9 cellular contexts compared by ENCODE assay signal in the genomic region with DNA sequence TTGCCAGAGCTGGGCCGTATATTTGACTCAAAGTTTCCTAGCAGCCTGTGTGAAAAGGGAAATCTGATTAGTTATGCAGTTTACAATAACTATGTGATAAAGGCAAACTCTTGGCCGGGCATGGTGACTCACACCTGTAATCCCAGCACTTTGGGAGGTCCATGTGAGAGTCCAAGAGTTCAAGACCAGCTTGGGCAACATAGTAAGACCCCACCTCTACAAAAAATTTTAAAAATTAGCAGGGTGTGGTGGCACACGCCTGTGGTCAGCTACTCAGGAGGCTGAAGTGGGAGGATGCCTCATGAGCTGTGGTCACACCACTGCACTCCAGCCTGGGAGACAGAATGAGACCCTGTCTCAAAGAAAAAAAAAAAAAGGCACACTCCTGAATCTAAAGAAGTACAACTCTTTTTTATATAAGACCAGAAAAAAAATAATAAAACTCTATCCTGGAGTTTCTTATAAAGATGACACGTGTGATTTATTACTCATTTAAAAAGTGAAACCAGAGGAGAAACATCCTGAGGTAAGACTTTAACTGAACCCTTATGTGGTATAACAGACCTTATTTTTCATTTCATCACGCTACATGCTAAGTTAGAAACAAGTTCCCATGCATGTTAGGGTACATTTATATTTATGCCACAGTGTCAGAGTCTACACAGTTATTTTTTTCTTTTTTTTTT. TPM values are rescaled to one million over a fixed set of nuclear protein-coding genes. Genes with fewer than 3 reads are reported as not detected.
DNase-seq lines count a peak whose midpoint lies in the region; ATAC-seq, FAIRE-seq and TF ChIP-seq lines count a peak whose summit lies in the region.
"Had no signal": no experiment of that assay in that cellular context is flagged by ENCODE, and none has a peak within 500 bp of the region (broad histone marks: within the 10 kb centered on the region; RNA-seq: fewer than 3 reads in every experiment).

No MANE protein-coding gene starts in this region.

- no peak overlapping the region for H3K4me3 ChIP-seq in fibroblast of mammary gland (ENCODE audit: control insufficient read depth, low read depth, low read length)
- no peak overlapping the region for H3K4me3 ChIP-seq in SJCRH30
- H3K4me3 ChIP-seq in Karpas-422 (ENCODE audit: low read length): no peak overlapping the region
- H3K4me3 ChIP-seq in ovary: no peak overlapping the region

- H3K27ac ChIP-seq in SJCRH30 (no peak overlapping the region), Karpas-422 (ENCODE audit: low read length) (no peak overlapping the region), ovary (no peak overlapping the region)

- H3K9me2 ChIP-seq in Karpas-422 (replicated peaks; ENCODE audit: insufficient read depth, low read length): no peaks in the 10 kb centered on the region

- no peaks in the 10 kb centered on the region for H3K4me1 ChIP-seq in SJCRH30
- H3K4me1 ChIP-seq in Karpas-422 (ENCODE audit: low read length): peaks cover 25% of the 10 kb centered on the region
- H3K4me1 ChIP-seq in ovary (ENCODE audit: insufficient read depth): peaks cover 2% of the 10 kb centered on the region

- no peak for TF ChIP-seq POLR2A in ovary (IDR thresholded peaks at IDR 0.05)

- 87 to 92% (median 88%) methylated on average over 5 of the region's 5 CpGs for WGBS in ovary, 3 donors

- H3K36me3 ChIP-seq in SJCRH30 (no peaks in the 10 kb centered on the region), Karpas-422 (ENCODE audit: insufficient read depth, low read length) (no peaks in the 10 kb centered on the region), ovary (no peaks in the 10 kb centered on the region)

- H2AFZ ChIP-seq in Karpas-422 (ENCODE audit: low read length): no peak overlapping the region

- H3K9ac ChIP-seq in Karpas-422 (ENCODE audit: low read length): no peak overlapping the region

- TF ChIP-seq CTCF in fibroblast of mammary gland (conservative IDR thresholded peaks at IDR 0.05; ENCODE audit: control insufficient read depth, insufficient read depth, low read depth, low read length) (no peak), ovary (IDR thresholded peaks at IDR 0.05) (no peak)

- no peaks in the 10 kb centered on the region for H3K9me3 ChIP-seq in SJCRH30 (replicated peaks)
- no peaks in the 10 kb centered on the region for H3K9me3 ChIP-seq in Karpas-422 (ENCODE audit: low read length)
- H3K9me3 ChIP-seq in ovary: no peaks in the 10 kb centered on the region

- H3K79me2 ChIP-seq in Karpas-422 (ENCODE audit: low read length): no peaks in the 10 kb centered on the region

- H3K27me3 ChIP-seq in SJCRH30: peaks cover 7% of the 10 kb centered on the region; the same call in 1 of the 2 replicates
- H3K27me3 ChIP-seq in Karpas-422 (ENCODE audit: low read length): no peaks in the 10 kb centered on the region
- no peaks in the 10 kb centered on the region for H3K27me3 ChIP-seq in ovary

- DNase-seq in GM18507 (ENCODE audit: extremely low spot score, insufficient read length, low read depth): no peak
- peak; percentile 38 for DNase-seq in fibroblast of mammary gland (ENCODE audit: low read depth)
- no peak for DNase-seq in RPMI8226
- DNase-seq in SJCRH30: no peak
- DNase-seq in Karpas-422: no peak
- DNase-seq in ovary: no peak

- ATAC-seq in HG02840 (IDR thresholded peaks at IDR 0.05; ENCODE audit: low FRiP score, unreplicated experiment) (peak; percentile 24), SK-N-SH treated with all-trans-retinoic acid at 6 μM for 48 hours (peak; percentile 64)

- no peaks in the 10 kb centered on the region for H4K20me1 ChIP-seq in Karpas-422 (ENCODE audit: insufficient read depth, low read depth, low read length)

- intact Hi-C loops in ovary (cut with DNase I): no loop called here

- peak; percentile 80 for FAIRE-seq in GM18507 (lab: Jason Lieb, UNC)
- FAIRE-seq: endothelial cell of umbilical vein had no signal

- no peak overlapping the region for H3K4me2 ChIP-seq in Karpas-422 (ENCODE audit: low read depth, low read length, poor library complexity, severe bottlenecking)

- no peak for TF ChIP-seq EP300 in ovary (IDR thresholded peaks at IDR 0.05)

TF ChIP-seq in SK-N-SH treated with all-trans-retinoic acid at 6 μM for 48 hours, 23 proteins besides CTCF, POLR2A, EP300 and RAD21:
- no peak for TF ChIP-seq TCF4 (CRISPR knock-in tag; IDR thresholded peaks at IDR 0.05; ENCODE audit: borderline replicate concordance)
- no peak for TF ChIP-seq ISL1 (CRISPR knock-in tag; IDR thresholded peaks at IDR 0.05)
- TF ChIP-seq RARB (CRISPR knock-in tag; IDR thresholded peaks at IDR 0.05): no peak

RNA-seq across cellular contexts. Expression of a gene that starts 32.6 kb away (rescaled TPM):
- total RNA-seq in SJCRH30 (2014; rRNA removed; shearing (Covaris generic)): 75.8 and 93.0 TPM in 2 replicates
- 80.7 and 104 TPM in 2 replicates for total RNA-seq in Karpas-422 (2014; rRNA removed; shearing (Covaris generic); ENCODE audit: low replicate concordance)
- total RNA-seq in ovary: 10 to 100 TPM; 21.9 to 58.7 (median 53.5) TPM
- 10 to 100 TPM; 28.5 to 50.7 TPM for polyA plus RNA-seq in ovary

RNA-seq across cellular contexts. Expression of a gene that starts 32.9 kb away (rescaled TPM):
- 2,317 and 2,398 TPM in 2 replicates for total RNA-seq in SJCRH30 (2014; rRNA removed; shearing (Covaris generic))
- total RNA-seq in Karpas-422 (2014; rRNA removed; shearing (Covaris generic); ENCODE audit: low replicate concordance): 1,287 and 3,084 TPM in 2 replicates
- 1,000 to 10,000 TPM; 1,247 to 5,558 (median 2,420) TPM for total RNA-seq in ovary
- polyA plus RNA-seq in ovary: 1,000 to 10,000 TPM; 3,855 to 4,037 TPM

RNA-seq across cellular contexts. Expression of a gene that starts 57.5 kb away (rescaled TPM):
- total RNA-seq in SJCRH30 (2014; rRNA removed; shearing (Covaris generic)): 0.86 and 1.4 TPM in 2 replicates
- total RNA-seq in Karpas-422 (2014; rRNA removed; shearing (Covaris generic); ENCODE audit: low replicate concordance): 0.04 and 2.4 TPM in 2 replicates
- 10 to 100 TPM; 12.2 to 71.0 (median 24.3) TPM for total RNA-seq in ovary
- polyA plus RNA-seq in ovary: 10 to 100 TPM; 33.3 to 35.7 TPM
